In the genomic region with DNA sequence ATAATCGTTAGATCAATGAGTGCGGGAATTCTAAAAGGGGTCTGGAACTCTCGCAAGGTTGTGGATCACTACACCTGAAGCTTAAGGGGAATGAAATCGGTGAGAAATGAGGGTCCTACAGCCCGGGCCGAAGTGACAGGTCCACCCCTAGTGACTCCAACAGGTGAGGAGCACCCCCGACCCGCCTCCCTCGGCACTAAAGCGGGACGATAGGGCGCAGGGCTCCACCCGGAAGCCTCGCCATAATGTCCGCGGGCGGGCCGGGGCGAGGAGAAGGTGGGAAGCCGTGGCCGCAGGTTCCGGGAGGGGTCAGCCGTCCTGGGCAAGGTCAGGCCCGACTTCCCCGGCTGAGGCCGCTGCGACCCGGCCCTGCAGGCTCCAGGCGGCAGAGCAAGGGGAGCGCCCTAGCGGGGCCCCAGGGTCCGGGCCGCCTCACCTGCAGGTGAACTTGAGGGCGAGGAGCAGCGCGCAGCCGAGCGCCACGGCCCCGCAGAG, we compare ENCODE assay signal across 8 cellular contexts. TPM values are rescaled to one million over a fixed set of nuclear protein-coding genes. Genes with fewer than 3 reads are reported as not detected.
A peak's percentile ranks its signal among the peaks of the same experiment; 100 is the strongest.
DNase-seq lines count a peak whose midpoint lies in the region; ATAC-seq and TF ChIP-seq lines count a peak whose summit lies in the region.

No MANE protein-coding gene starts in this region.

- peak overlapping the region; percentile 86 for H3K9ac ChIP-seq in DND-41 (ENCODE audit: low read depth, low read length)
- peak overlapping the region; percentile 91 for H3K9ac ChIP-seq in IMR-90 (ENCODE audit: low read depth, low read length)
- H3K9ac ChIP-seq in neural cell (ENCODE audit: low read length): peak overlapping the region; percentile 78

- dilution Hi-C loops in IMR-90 (cut with HindIII; ENCODE audit: low sequenced_read_pairs, unreplicated experiment): no loop called here

- H3K27me3 ChIP-seq in DND-41 (ENCODE audit: insufficient read depth, low read length, poor library complexity): no peaks in the 10 kb centered on the region
- H3K27me3 ChIP-seq in IMR-90 (ENCODE audit: control insufficient read depth, insufficient read depth, low read length): no peaks in the 10 kb centered on the region
- no peaks in the 10 kb centered on the region for H3K27me3 ChIP-seq in neural cell (ENCODE audit: insufficient read depth, low read depth, low read length)

- H4K20me1 ChIP-seq in DND-41 (ENCODE audit: insufficient read depth, low read length) (peaks cover 23% of the 10 kb centered on the region), IMR-90 (ENCODE audit: insufficient read depth, low read length) (peaks cover 33% of the 10 kb centered on the region), neural cell (ENCODE audit: insufficient read depth) (no peaks in the 10 kb centered on the region)

- H2AFZ ChIP-seq in DND-41 (ENCODE audit: low read depth, low read length): peak overlapping the region; percentile 92
- H2AFZ ChIP-seq in IMR-90 (replicated peaks; ENCODE audit: low read length, poor library complexity): peak overlapping the region; percentile 95
- H2AFZ ChIP-seq in neural cell (ENCODE audit: low read depth, low read length): peak overlapping the region; percentile 5

- peak overlapping the region; percentile 69 for H3K23ac ChIP-seq in IMR-90 (ENCODE audit: low read depth, low read length)

- no peak for TF ChIP-seq RAD21 in IMR-90 (IDR thresholded peaks at IDR 0.05; ENCODE audit: low read length)
- no peak for TF ChIP-seq RAD21 in neural cell (conservative IDR thresholded peaks at IDR 0.05)

- in situ Hi-C loops in IMR-90 (cut with MboI; ENCODE audit: low sequenced_read_pairs): no loop called here

- peaks cover 10 to 50% of the 10 kb centered on the region in 2 experiments; a peak in 3 of 4 replicates for H3K79me1 ChIP-seq in IMR-90 (ENCODE audit: low read depth in 1 of 2, low read length in 2 of 2)

- H3F3A ChIP-seq in neural cell (ENCODE audit: insufficient read depth, low read length, poor library complexity, severe bottlenecking): no peaks in the 10 kb centered on the region

- TF ChIP-seq EP300 in neural cell (conservative IDR thresholded peaks at IDR 0.05; ENCODE audit: poor library complexity, severe bottlenecking): no peak

- peak overlapping the region; percentile 77 for H3K14ac ChIP-seq in IMR-90 (replicated peaks; ENCODE audit: low read depth, low read length)

- ATAC-seq in DND-41 (ENCODE audit: insufficient read depth, low read depth) (peak; percentile 49), GM21526 (IDR thresholded peaks at IDR 0.05; ENCODE audit: low FRiP score, unreplicated experiment) (peak; percentile 29), IMR-90 (ENCODE audit: low read depth) (no peak; the same call in none of the 2 replicates), esophagus mucosa (peak; percentile 45)

- H2AK9ac ChIP-seq in IMR-90 (replicated peaks; ENCODE audit: low read depth, low read length, poor library complexity): peak overlapping the region; percentile 98

- no TSS peak for BruUV-seq in IMR-90 (replicated peaks; lab: Mats Ljungman, UMichigan)

- DNase-seq in DND-41 (peak; percentile 47), IMR-90 (no peak), medulla oblongata (ENCODE audit: extremely low spot score) (no peak)
- peak; percentile 53 to 62 for DNase-seq in activated CD4-positive, alpha-beta T cell treated with anti-CD3 and anti-CD28 coated beads, Interleukin-2, amount 50 U/mL, for 48 hours

- POLR2A ChIA-PET in IMR-90 (lab: Charles Lee; ENCODE audit: unreplicated experiment): no interaction called here

- peak overlapping the region; percentile 78 for H2AK5ac ChIP-seq in IMR-90 (ENCODE audit: low read depth, low read length)

- H2BK15ac ChIP-seq in IMR-90 (ENCODE audit: low read depth, low read length): no peak overlapping the region

- TF ChIP-seq CTCF in DND-41 (IDR thresholded peaks at IDR 0.05; ENCODE audit: borderline replicate concordance, extremely low read depth, low read length, poor library complexity, severe bottlenecking): no peak
- no peak for TF ChIP-seq CTCF in IMR-90 (conservative IDR thresholded peaks at IDR 0.05; ENCODE audit: low read depth, low read length)
- TF ChIP-seq CTCF in neural cell (IDR thresholded peaks at IDR 0.05; ENCODE audit: poor library complexity, severe bottlenecking): peak; percentile 22

- peak overlapping the region; percentile 50 for H3K27ac ChIP-seq in DND-41 (ENCODE audit: low read length)
- peak overlapping the region; percentile 64 for H3K27ac ChIP-seq in IMR-90 (ENCODE audit: insufficient read depth, low read length)
- H3K27ac ChIP-seq in neural cell (ENCODE audit: low read length): peak overlapping the region; percentile 61
- H3K27ac ChIP-seq in urinary bladder (ENCODE audit: low read depth): peak overlapping the region; percentile 95

- H3K9me2 ChIP-seq in neural cell (ENCODE audit: insufficient read depth, low read length): no peaks in the 10 kb centered on the region

- intact Hi-C loops in IMR-90 (cut with micrococcal nuclease): no loop called here

- CTCF ChIA-PET in IMR-90 (lab: Yijun Ruan, JAX): interaction anchor here (1.1 kb wide), 1 partner anchor 35 kb away, joined by 3 read pairs; no protein-coding TSS in a partner anchor

- H3K9me3 ChIP-seq in DND-41 (ENCODE audit: insufficient read depth, low read length, severe bottlenecking) (no peaks in the 10 kb centered on the region), IMR-90 (ENCODE audit: control insufficient read depth, insufficient read depth, low read length) (no peaks in the 10 kb centered on the region), neural cell (ENCODE audit: low read length) (no peaks in the 10 kb centered on the region)

- H4K5ac ChIP-seq in IMR-90 (ENCODE audit: low read depth, low read length): peak overlapping the region; percentile 12; the same call in 1 of the 2 replicates

- peak overlapping the region; percentile 66 for H2BK5ac ChIP-seq in IMR-90 (ENCODE audit: low read depth, low read length, poor library complexity, severe bottlenecking)

- H3K36me3 ChIP-seq in DND-41 (ENCODE audit: insufficient read depth, low read length) (peaks cover 17% of the 10 kb centered on the region), IMR-90 (ENCODE audit: control insufficient read depth, insufficient read depth, low read length) (peaks cover under 1% of the 10 kb centered on the region; the same call in 1 of the 2 replicates), neural cell (ENCODE audit: insufficient read depth, low read length) (no peaks in the 10 kb centered on the region), urinary bladder (ENCODE audit: insufficient read depth) (peaks cover 1% of the 10 kb centered on the region)

- H2BK120ac ChIP-seq in IMR-90 (ENCODE audit: low read depth, low read length): no peak overlapping the region; the same call in 1 of the 2 replicates

- peak overlapping the region; percentile 85 for H3K56ac ChIP-seq in IMR-90 (ENCODE audit: extremely low read depth, insufficient read depth, low read length)

- H3K9me1 ChIP-seq in IMR-90 (ENCODE audit: insufficient read depth, low read length): peaks cover 8% of the 10 kb centered on the region

- H3K4me3 ChIP-seq in DND-41 (ENCODE audit: low read depth in 1 of 2, low read length in 2 of 2) (peak overlapping the region; percentile 67 to 76), IMR-90 (ENCODE audit: insufficient read depth, low read depth, low read length) (peak overlapping the region; percentile 75), neural cell (ENCODE audit: low read length) (peak overlapping the region; percentile 98), urinary bladder (ENCODE audit: low read depth, low read length) (peak overlapping the region; percentile 95)

- TF ChIP-seq POLR2A in IMR-90 (IDR thresholded peaks at IDR 0.05; ENCODE audit: low read depth, low read length): no peak

- no peak overlapping the region for H2BK20ac ChIP-seq in IMR-90 (ENCODE audit: low read depth, low read length)

- H3K79me2 ChIP-seq in DND-41 (ENCODE audit: insufficient read depth, low read length) (peaks cover 52% of the 10 kb centered on the region), neural cell (replicated peaks; ENCODE audit: insufficient read depth, low read length) (peaks cover 27% of the 10 kb centered on the region)

- H3K4me1 ChIP-seq in DND-41 (ENCODE audit: insufficient read depth, low read length) (peaks cover 37% of the 10 kb centered on the region), IMR-90 (ENCODE audit: control insufficient read depth, insufficient read depth, low read length) (peaks cover 9% of the 10 kb centered on the region), urinary bladder (ENCODE audit: insufficient read depth) (peaks cover 3% of the 10 kb centered on the region)

- no peak overlapping the region; the same call in 1 of the 2 replicates for H3K18ac ChIP-seq in IMR-90 (ENCODE audit: low read depth, low read length)

- H3K4me2 ChIP-seq in DND-41 (ENCODE audit: insufficient read depth, low read length) (peak overlapping the region; percentile 78), IMR-90 (ENCODE audit: low read depth, low read length) (peak overlapping the region; percentile 92), neural cell (ENCODE audit: low read length) (peak overlapping the region; percentile 75)

- H4K91ac ChIP-seq in IMR-90 (ENCODE audit: insufficient read depth, low read depth, low read length): peak overlapping the region; percentile 43

- WGBS in IMR-90 (ENCODE audit: extremely low coverage in 2 of 2, insufficient read length in 1 of 2), 2 experiments: 1% methylated on average over 9 of the region's 40 CpGs; no CpG with 5 or more reads in 1 of the 2 experiments
- under 1% methylated on average over 40 of the region's 40 CpGs for WGBS in urinary bladder

- H3K4ac ChIP-seq in IMR-90 (ENCODE audit: low read depth, low read length): peak overlapping the region; percentile 77

- H4K8ac ChIP-seq in IMR-90 (ENCODE audit: low read depth in 2 of 2, low read length in 2 of 2): peak overlapping the region; percentile 68 to 80; a peak in 2 of 4 replicates

TF ChIP-seq in neural cell, 6 proteins besides CTCF, POLR2A, EP300 and RAD21 (continues in another document):
- TF ChIP-seq POLR2AphosphoS5 (IDR thresholded peaks at IDR 0.05): no peak
- TF ChIP-seq TAF1 (IDR thresholded peaks at IDR 0.05; ENCODE audit: low read depth): no peak
- no peak for TF ChIP-seq MXI1 (conservative IDR thresholded peaks at IDR 0.05; ENCODE audit: poor library complexity, severe bottlenecking)
- no peak for TF ChIP-seq SMC3 (conservative IDR thresholded peaks at IDR 0.05; ENCODE audit: poor library complexity)

RNA-seq across cellular contexts. Expression of a gene that starts 0.6 kb away (rescaled TPM):
- 23.9 and 25.3 TPM in 2 replicates for total RNA-seq in IMR-90 (2012; rRNA removed)
- 42.9 and 50.0 TPM in 2 replicates for polyA plus RNA-seq in IMR-90 (2012; rRNA removed)
- polyA plus RNA-seq in IMR-90 (2012; cell fraction: cytosol; rRNA removed): 37.8 and 42.7 TPM in 2 replicates
- polyA plus RNA-seq in IMR-90 (2012; cell fraction: nucleus; rRNA removed; ENCODE audit: low replicate concordance): 42.1 and 47.2 TPM in 2 replicates
- 18.2 TPM for total RNA-seq in esophagus mucosa
- 10.9 and 18.2 TPM in 2 replicates for polyA plus RNA-seq in neural cell
- 19.6 and 20.2 TPM in 2 replicates for polyA minus RNA-seq in neural cell
- 22.7 TPM for total RNA-seq in urinary bladder
- 39.1 TPM for polyA plus RNA-seq in urinary bladder

RNA-seq across cellular contexts. Expression of a gene that starts 55.0 kb away (rescaled TPM):
- total RNA-seq in IMR-90 (2012; rRNA removed) (22.2 and 33.3 TPM in 2 replicates), esophagus mucosa (19.4 TPM), urinary bladder (78.8 TPM)
- polyA plus RNA-seq in IMR-90 (2012; rRNA removed) (48.3 and 53.9 TPM in 2 replicates), neural cell (53.7 and 67.7 TPM in 2 replicates), urinary bladder (32.2 TPM)
- polyA plus RNA-seq in IMR-90 (2012; cell fraction: cytosol; rRNA removed): 11.5 and 30.5 TPM in 2 replicates
- 11.4 and 92.1 TPM in 2 replicates for polyA plus RNA-seq in IMR-90 (2012; cell fraction: nucleus; rRNA removed; ENCODE audit: low replicate concordance)
- polyA minus RNA-seq in neural cell: 53.3 and 71.0 TPM in 2 replicates

Comparison
In these comparisons a context has a peak if more than half of its experiments do, and no peak if none do; other contexts are left out.
1. DNase-seq: peak in DND-41 (single experiment) and activated CD4-positive, alpha-beta T cell treated with anti-CD3 and anti-CD28 coated beads, Interleukin-2, amount 50 U/mL, for 48 hours (2 of 2); none in IMR-90 (single experiment) and medulla oblongata (single experiment).
2. H2AFZ ChIP-seq: peak in every context shown above with its lines; median percentile 95 in IMR-90; 92 in DND-41; 5 in neural cell.
3. Peak in every context shown above with its lines, with median percentiles within 50 percentile points of each other: H3K27ac ChIP-seq, H3K4me2 ChIP-seq, H3K4me3 ChIP-seq and H3K9ac ChIP-seq.